Comparison of ENCODE assay signal across 20 cellular contexts in genomic region chr16:86739808-86740207, GRCh38.
A peak's percentile ranks its signal among the peaks of the same experiment; 100 is the strongest.
DNase-seq lines count a peak whose midpoint lies in the region; TF ChIP-seq lines count a peak whose summit lies in the region.
"Had no signal": no experiment of that assay in that cellular context is flagged by ENCODE, and none has a peak within 500 bp of the region (broad histone marks: within the 10 kb centered on the region; RNA-seq: fewer than 3 reads in every experiment).

No MANE protein-coding gene starts in this region.

- TF ChIP-seq CTCF in HEK293 (tag by site-specific recombination; IDR thresholded peaks at IDR 0.05) = no peak
- TF ChIP-seq CTCF in nephron (IDR thresholded peaks at IDR 0.05; ENCODE audit: unreplicated experiment in 3 of 3) = no peak
- no peak for TF ChIP-seq CTCF in spleen (IDR thresholded peaks at IDR 0.05 in 8 of 11, conservative IDR thresholded peaks at IDR 0.05 in 3 of 11)

- no peak overlapping the region for H3K4me3 ChIP-seq in HEK293 (ENCODE audit: low read depth, low read length)
- H3K4me3 ChIP-seq in spleen = no peak overlapping the region
- H3K4me3 ChIP-seq: prostate gland, thyroid gland had no signal

- H3K36me3 ChIP-seq in HEK293 (ENCODE audit: control insufficient read depth in 2 of 2, insufficient read depth in 1 of 2, low read length in 2 of 2) (no peaks in the 10 kb centered on the region), spleen (no peaks in the 10 kb centered on the region)
- H3K36me3 ChIP-seq: prostate gland, SJCRH30, thyroid gland had no signal

- POLR2A ChIA-PET in HEK293 (lab: Yijun Ruan, JAX) = interaction anchor here (0.7 kb wide), 1 partner anchor 9 kb away, joined by 3 read pairs; no protein-coding TSS in a partner anchor

- no peak for TF ChIP-seq POLR2A in spleen (IDR thresholded peaks at IDR 0.05)

- H3K27me3 Mint-ChIP-seq in nephron (ENCODE audit: low read depth) = peaks cover 62% of the 10 kb centered on the region

- WGBS in spleen, 5 donors = 42 to 67% (median 51%) methylated on average over 11 of the region's 11 CpGs

- H3K4me1 Mint-ChIP-seq in nephron = peaks cover 30% of the 10 kb centered on the region

- H3K27ac ChIP-seq in HEK293 (ENCODE audit: extremely low read depth, low read depth, low read length) (no peak overlapping the region), spleen (no peak overlapping the region)
- H3K27ac ChIP-seq: prostate gland, thyroid gland had no signal

- CTCF ChIA-PET in HEK293 (lab: Yijun Ruan, JAX) = interaction anchor here (0.6 to 0.7 kb wide), 2 partner anchors 103 to 149 kb away, joined by 3 read pairs; no protein-coding TSS in a partner anchor

- H3K9me3 ChIP-seq in HEK293 (ENCODE audit: control insufficient read depth, insufficient read depth, low read depth, low read length) = no peaks in the 10 kb centered on the region
- H3K9me3 ChIP-seq in spleen = no peaks in the 10 kb centered on the region
- H3K9me3 ChIP-seq: prostate gland, SJCRH30, thyroid gland had no signal

- intact Hi-C loops in spleen (cut with DNase I; ENCODE audit: low total_unique reads) = no loop called here

- peaks cover 5% of the 10 kb centered on the region for H3K4me1 ChIP-seq in HEK293 (ENCODE audit: control insufficient read depth, insufficient read depth, low read length)
- peaks cover 0 to 11% (median 7%) of the 10 kb centered on the region in 6 donors for H3K4me1 ChIP-seq in spleen
- H3K4me1 ChIP-seq: prostate gland, thyroid gland had no signal

- peak overlapping the region in 2 of 3 experiments; percentile 41 to 96 for H3K27ac Mint-ChIP-seq in nephron
- H3K27ac Mint-ChIP-seq: activated naive CD8-positive, alpha-beta T cell treated with anti-CD3 and anti-CD28 coated beads, Interleukin-2, amount 10 ng/mL, durations not matched to agents 7 days and 5 days; stimulated activated naive CD8-positive, alpha-beta T cell treated with anti-CD3 and anti-CD28 coated beads, Interleukin-15, amount 100 ng/mL, for 72 hours had no signal

- peaks cover 0 to 59% (median 0%) of the 10 kb centered on the region in 7 donors for H3K27me3 ChIP-seq in spleen (replicated peaks in 1 of 7)
- H3K27me3 ChIP-seq: SJCRH30, thyroid gland had no signal

- peak overlapping the region; percentile 12 to 31 (median 22) for H3K4me3 Mint-ChIP-seq in nephron
- H3K4me3 Mint-ChIP-seq: activated naive CD8-positive, alpha-beta T cell treated with anti-CD3 and anti-CD28 coated beads, Interleukin-2, amount 10 ng/mL, durations not matched to agents 7 days and 5 days; stimulated activated naive CD8-positive, alpha-beta T cell treated with anti-CD3 and anti-CD28 coated beads, Interleukin-15, amount 100 ng/mL, for 72 hours had no signal

- peaks cover 15% of the 10 kb centered on the region for H3K9me3 Mint-ChIP-seq in nephron
- H3K9me3 Mint-ChIP-seq: activated naive CD8-positive, alpha-beta T cell treated with anti-CD3 and anti-CD28 coated beads, Interleukin-2, amount 10 ng/mL, durations not matched to agents 7 days and 5 days; stimulated activated naive CD8-positive, alpha-beta T cell treated with anti-CD3 and anti-CD28 coated beads, Interleukin-15, amount 100 ng/mL, for 72 hours had no signal

- DNase-seq in cerebellar cortex (ENCODE audit: low spot score) = peak; percentile 29
- DNase-seq in spleen = peak; percentile 46
- DNase-seq in NCI-H446 (lab: John Stamatoyannopoulos, UW) = no peak
- DNase-seq in NCI-H82 (lab: John Stamatoyannopoulos, UW) = no peak
- no peak for DNase-seq in middle frontal gyrus (ENCODE audit: extremely low spot score, low spot score)
- DNase-seq: activated CD4-positive, alpha-beta T cell treated with anti-CD3 and anti-CD28 coated beads for 1 hour; activated gamma-delta T cell; activated naive CD8-positive, alpha-beta T cell treated with anti-CD3 and anti-CD28 coated beads, Interleukin-2, amount 10 ng/mL, durations not matched to agents 7 days and 5 days; activated T-cell treated with anti-CD3 and anti-CD28 coated beads for 4 hours; C1 segment of cervical spinal cord; central memory CD4-positive, alpha-beta T cell; DMS79 treated with DMSO at 0.1 percent for 48 hours; NCI-H1417 treated with DMSO at 0.1 percent for 48 hours; NCI-H774; SJCRH30; stimulated activated naive CD8-positive, alpha-beta T cell treated with anti-CD3 and anti-CD28 coated beads, Interleukin-15, amount 100 ng/mL, for 72 hours; thyroid gland had no signal

- H3K36me3 Mint-ChIP-seq in nephron (ENCODE audit: low read depth) = peaks cover 10% of the 10 kb centered on the region
- H3K36me3 Mint-ChIP-seq: activated naive CD8-positive, alpha-beta T cell treated with anti-CD3 and anti-CD28 coated beads, Interleukin-2, amount 10 ng/mL, durations not matched to agents 7 days and 5 days had no signal

TF ChIP-seq in HEK293, 187 proteins besides CTCF, POLR2A, EP300 and RAD21:
- TF ChIP-seq ZBTB21 (tag by site-specific recombination; IDR thresholded peaks at IDR 0.05) = peak; percentile 64
- TF ChIP-seq ZNF529 (tag by site-specific recombination; IDR thresholded peaks at IDR 0.05; ENCODE audit: insufficient replicate concordance) = no peak
- TF ChIP-seq ZNF398 (tag by site-specific recombination; IDR thresholded peaks at IDR 0.05) = peak; percentile 31; the same call in 1 of the 2 replicates
- TF ChIP-seq ZNF394 (tag by site-specific recombination; IDR thresholded peaks at IDR 0.05; ENCODE audit: borderline replicate concordance) = peak; percentile 60; the same call in 1 of the 2 replicates
- TF ChIP-seq ATF2 (tag by site-specific recombination; IDR thresholded peaks at IDR 0.05; ENCODE audit: low read depth) = 0 out of 2 replicates have a peak, but pooled peaks have one; percentile 22
- TF ChIP-seq ZNF629 (tag by site-specific recombination; IDR thresholded peaks at IDR 0.05) = peak; percentile 77

Comparison
In these comparisons a context has a peak if more than half of its experiments do, and no peak if none do; other contexts are left out.
1. DNase-seq: peak in cerebellar cortex (single experiment) and spleen (single experiment); none in NCI-H446 (0 of 2), NCI-H82 (single experiment) and middle frontal gyrus (single experiment).